Comparison of ENCODE assay signal across 1 cellular context in the genomic region with DNA sequence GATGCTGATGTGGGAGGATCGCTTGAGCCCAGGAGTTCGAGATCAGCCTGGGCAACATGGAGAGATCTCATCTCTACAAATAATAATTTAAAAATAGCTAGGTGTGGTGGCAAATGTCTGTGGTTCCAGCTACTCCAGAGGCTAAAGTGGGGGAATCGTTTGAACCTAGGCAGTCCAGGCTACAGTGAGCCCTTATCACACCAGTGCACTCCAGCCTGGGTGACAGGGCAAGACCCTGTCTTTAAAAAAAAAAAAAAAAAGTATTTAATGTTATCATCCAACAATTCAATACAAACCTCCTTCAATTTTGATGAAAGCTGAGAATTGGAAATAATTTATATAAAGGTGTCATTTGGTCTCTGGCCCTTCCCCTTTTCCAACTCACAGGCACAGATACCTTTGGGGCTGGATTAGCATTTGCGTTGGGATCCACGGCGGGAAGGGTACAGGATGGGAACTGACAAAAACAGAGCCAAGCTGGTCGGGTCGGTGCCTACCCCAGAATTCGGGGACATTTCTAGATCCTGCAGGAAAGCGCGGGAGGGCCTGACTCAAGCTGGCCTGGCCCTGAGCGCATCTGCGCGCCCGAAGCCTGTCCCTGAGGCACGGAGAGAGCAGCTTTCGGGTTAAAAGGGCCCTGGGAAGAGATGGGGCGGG.
TF ChIP-seq lines count a peak whose summit lies in the region.

No MANE protein-coding gene starts in this region.

TF ChIP-seq in GM23338, 12 proteins besides CTCF, POLR2A, EP300 and RAD21 (continued from another document):
- TF ChIP-seq, protein P1, sequence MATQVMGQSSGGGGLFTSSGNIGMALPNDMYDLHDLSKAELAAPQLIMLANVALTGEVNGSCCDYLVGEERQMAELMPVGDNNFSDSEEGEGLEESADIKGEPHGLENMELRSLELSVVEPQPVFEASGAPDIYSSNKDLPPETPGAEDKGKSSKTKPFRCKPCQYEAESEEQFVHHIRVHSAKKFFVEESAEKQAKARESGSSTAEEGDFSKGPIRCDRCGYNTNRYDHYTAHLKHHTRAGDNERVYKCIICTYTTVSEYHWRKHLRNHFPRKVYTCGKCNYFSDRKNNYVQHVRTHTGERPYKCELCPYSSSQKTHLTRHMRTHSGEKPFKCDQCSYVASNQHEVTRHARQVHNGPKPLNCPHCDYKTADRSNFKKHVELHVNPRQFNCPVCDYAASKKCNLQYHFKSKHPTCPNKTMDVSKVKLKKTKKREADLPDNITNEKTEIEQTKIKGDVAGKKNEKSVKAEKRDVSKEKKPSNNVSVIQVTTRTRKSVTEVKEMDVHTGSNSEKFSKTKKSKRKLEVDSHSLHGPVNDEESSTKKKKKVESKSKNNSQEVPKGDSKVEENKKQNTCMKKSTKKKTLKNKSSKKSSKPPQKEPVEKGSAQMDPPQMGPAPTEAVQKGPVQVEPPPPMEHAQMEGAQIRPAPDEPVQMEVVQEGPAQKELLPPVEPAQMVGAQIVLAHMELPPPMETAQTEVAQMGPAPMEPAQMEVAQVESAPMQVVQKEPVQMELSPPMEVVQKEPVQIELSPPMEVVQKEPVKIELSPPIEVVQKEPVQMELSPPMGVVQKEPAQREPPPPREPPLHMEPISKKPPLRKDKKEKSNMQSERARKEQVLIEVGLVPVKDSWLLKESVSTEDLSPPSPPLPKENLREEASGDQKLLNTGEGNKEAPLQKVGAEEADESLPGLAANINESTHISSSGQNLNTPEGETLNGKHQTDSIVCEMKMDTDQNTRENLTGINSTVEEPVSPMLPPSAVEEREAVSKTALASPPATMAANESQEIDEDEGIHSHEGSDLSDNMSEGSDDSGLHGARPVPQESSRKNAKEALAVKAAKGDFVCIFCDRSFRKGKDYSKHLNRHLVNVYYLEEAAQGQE (IDR thresholded peaks at IDR 0.05; ENCODE audit: unreplicated experiment): no peak
- TF ChIP-seq, protein P2, sequence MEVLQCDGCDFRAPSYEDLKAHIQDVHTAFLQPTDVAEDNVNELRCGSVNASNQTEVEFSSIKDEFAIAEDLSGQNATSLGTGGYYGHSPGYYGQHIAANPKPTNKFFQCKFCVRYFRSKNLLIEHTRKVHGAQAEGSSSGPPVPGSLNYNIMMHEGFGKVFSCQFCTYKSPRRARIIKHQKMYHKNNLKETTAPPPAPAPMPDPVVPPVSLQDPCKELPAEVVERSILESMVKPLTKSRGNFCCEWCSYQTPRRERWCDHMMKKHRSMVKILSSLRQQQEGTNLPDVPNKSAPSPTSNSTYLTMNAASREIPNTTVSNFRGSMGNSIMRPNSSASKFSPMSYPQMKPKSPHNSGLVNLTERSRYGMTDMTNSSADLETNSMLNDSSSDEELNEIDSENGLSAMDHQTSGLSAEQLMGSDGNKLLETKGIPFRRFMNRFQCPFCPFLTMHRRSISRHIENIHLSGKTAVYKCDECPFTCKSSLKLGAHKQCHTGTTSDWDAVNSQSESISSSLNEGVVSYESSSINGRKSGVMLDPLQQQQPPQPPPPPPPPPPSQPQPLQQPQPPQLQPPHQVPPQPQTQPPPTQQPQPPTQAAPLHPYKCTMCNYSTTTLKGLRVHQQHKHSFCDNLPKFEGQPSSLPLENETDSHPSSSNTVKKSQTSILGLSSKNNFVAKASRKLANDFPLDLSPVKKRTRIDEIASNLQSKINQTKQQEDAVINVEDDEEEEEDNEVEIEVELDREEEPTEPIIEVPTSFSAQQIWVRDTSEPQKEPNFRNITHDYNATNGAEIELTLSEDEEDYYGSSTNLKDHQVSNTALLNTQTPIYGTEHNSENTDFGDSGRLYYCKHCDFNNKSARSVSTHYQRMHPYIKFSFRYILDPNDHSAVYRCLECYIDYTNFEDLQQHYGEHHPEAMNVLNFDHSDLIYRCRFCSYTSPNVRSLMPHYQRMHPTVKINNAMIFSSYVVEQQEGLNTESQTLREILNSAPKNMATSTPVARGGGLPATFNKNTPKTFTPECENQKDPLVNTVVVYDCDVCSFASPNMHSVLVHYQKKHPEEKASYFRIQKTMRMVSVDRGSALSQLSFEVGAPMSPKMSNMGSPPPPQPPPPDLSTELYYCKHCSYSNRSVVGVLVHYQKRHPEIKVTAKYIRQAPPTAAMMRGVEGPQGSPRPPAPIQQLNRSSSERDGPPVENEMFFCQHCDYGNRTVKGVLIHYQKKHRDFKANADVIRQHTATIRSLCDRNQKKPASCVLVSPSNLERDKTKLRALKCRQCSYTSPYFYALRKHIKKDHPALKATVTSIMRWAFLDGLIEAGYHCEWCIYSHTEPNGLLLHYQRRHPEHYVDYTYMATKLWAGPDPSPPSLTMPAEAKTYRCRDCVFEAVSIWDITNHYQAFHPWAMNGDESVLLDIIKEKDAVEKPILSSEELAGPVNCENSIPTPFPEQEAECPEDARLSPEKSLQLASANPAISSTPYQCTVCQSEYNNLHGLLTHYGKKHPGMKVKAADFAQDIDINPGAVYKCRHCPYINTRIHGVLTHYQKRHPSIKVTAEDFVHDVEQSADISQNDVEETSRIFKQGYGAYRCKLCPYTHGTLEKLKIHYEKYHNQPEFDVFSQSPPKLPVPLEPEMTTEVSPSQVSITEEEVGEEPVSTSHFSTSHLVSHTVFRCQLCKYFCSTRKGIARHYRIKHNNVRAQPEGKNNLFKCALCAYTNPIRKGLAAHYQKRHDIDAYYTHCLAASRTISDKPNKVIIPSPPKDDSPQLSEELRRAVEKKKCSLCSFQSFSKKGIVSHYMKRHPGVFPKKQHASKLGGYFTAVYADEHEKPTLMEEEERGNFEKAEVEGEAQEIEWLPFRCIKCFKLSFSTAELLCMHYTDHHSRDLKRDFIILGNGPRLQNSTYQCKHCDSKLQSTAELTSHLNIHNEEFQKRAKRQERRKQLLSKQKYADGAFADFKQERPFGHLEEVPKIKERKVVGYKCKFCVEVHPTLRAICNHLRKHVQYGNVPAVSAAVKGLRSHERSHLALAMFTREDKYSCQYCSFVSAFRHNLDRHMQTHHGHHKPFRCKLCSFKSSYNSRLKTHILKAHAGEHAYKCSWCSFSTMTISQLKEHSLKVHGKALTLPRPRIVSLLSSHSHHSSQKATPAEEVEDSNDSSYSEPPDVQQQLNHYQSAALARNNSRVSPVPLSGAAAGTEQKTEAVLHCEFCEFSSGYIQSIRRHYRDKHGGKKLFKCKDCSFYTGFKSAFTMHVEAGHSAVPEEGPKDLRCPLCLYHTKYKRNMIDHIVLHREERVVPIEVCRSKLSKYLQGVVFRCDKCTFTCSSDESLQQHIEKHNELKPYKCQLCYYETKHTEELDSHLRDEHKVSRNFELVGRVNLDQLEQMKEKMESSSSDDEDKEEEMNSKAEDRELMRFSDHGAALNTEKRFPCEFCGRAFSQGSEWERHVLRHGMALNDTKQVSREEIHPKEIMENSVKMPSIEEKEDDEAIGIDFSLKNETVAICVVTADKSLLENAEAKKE (CRISPR knock-in tag; IDR thresholded peaks at IDR 0.05): no peak
